Comparison of ENCODE assay signal across 22 cellular contexts in genomic region chr19:27822336-27822735, GRCh38.
DNase-seq lines count a peak whose midpoint lies in the region; ATAC-seq, FAIRE-seq and TF ChIP-seq lines count a peak whose summit lies in the region.
"Had no signal": no experiment of that assay in that cellular context is flagged by ENCODE, and none has a peak within 500 bp of the region (broad histone marks: within the 10 kb centered on the region; RNA-seq: fewer than 3 reads in every experiment).

No MANE protein-coding gene starts in this region.

- H3K9ac ChIP-seq in astrocyte (ENCODE audit: low read length): no peak overlapping the region
- H3K9ac ChIP-seq: BLaER1 treated with 17β-estradiol and CSF1 and Interleukin-3, amounts not matched to agents 10 nM and 100 nM had no signal

- H3K36me3 Mint-ChIP-seq in astrocyte (ENCODE audit: low read depth, unreplicated experiment): peaks cover 4% of the 10 kb centered on the region

- no peaks in the 10 kb centered on the region for H3K79me2 ChIP-seq in astrocyte (ENCODE audit: insufficient read depth, low read length)

- no peak for TF ChIP-seq POLR2A in uterus (IDR thresholded peaks at IDR 0.05)

- H3K9me3 ChIP-seq in astrocyte (ENCODE audit: insufficient read depth, low read depth, low read length) (no peaks in the 10 kb centered on the region), uterus (no peaks in the 10 kb centered on the region)

- peaks cover 13% of the 10 kb centered on the region for H3K9me3 Mint-ChIP-seq in astrocyte (ENCODE audit: unreplicated experiment)

- H3K4me2 ChIP-seq in astrocyte (ENCODE audit: low read length): no peak overlapping the region
- H3K4me2 ChIP-seq: A549; BLaER1 treated with 17β-estradiol and CSF1 and Interleukin-3, amounts not matched to agents 10 nM and 100 nM had no signal

- FAIRE-seq in astrocyte (lab: Jason Lieb, UNC): no peak
- FAIRE-seq: HepG2 had no signal

- ATAC-seq in GM18498 (IDR thresholded peaks at IDR 0.05; ENCODE audit: unreplicated experiment): no peak
- ATAC-seq: A549; CD8-positive, alpha-beta T cell; HepG2 had no signal

- no peak for TF ChIP-seq CTCF in astrocyte (IDR thresholded peaks at IDR 0.05; ENCODE audit: insufficient read depth, low read depth, low read length)
- no peak for TF ChIP-seq CTCF in uterus (IDR thresholded peaks at IDR 0.05)

- no peak overlapping the region for H2AFZ ChIP-seq in astrocyte (ENCODE audit: low read depth, low read length)

- no peaks in the 10 kb centered on the region for H3K27me3 Mint-ChIP-seq in astrocyte (ENCODE audit: low read depth, unreplicated experiment)

- no peaks in the 10 kb centered on the region for H3K36me3 ChIP-seq in astrocyte (ENCODE audit: insufficient read depth, low read length)
- no peaks in the 10 kb centered on the region for H3K36me3 ChIP-seq in uterus

- intact Hi-C loops in uterus (cut with DNase I; ENCODE audit: low total_unique reads): no loop called here

- no peak overlapping the region for H3K27ac Mint-ChIP-seq in astrocyte (ENCODE audit: unreplicated experiment)
- H3K27ac Mint-ChIP-seq: CD8-positive, alpha-beta T cell had no signal

- H3K4me1 Mint-ChIP-seq in astrocyte (ENCODE audit: low read depth, unreplicated experiment): no peaks in the 10 kb centered on the region

- no peak overlapping the region for H3K4me3 Mint-ChIP-seq in astrocyte (ENCODE audit: unreplicated experiment)
- H3K4me3 Mint-ChIP-seq: CD8-positive, alpha-beta T cell had no signal

- no peak overlapping the region for H3K4me3 ChIP-seq in astrocyte (ENCODE audit: insufficient read depth, low read depth, low read length)
- H3K4me3 ChIP-seq in uterus: no peak overlapping the region
- H3K4me3 ChIP-seq: A549; BLaER1 treated with 17β-estradiol and CSF1 and Interleukin-3, amounts not matched to agents 10 nM and 100 nM; SK-N-MC had no signal

- H3K27ac ChIP-seq in astrocyte (ENCODE audit: low read depth, low read length): no peak overlapping the region
- H3K27ac ChIP-seq in uterus: no peak overlapping the region
- H3K27ac ChIP-seq: A549; BLaER1 treated with 17β-estradiol and CSF1 and Interleukin-3, amounts not matched to agents 10 nM and 100 nM; SK-N-MC had no signal

- no peaks in the 10 kb centered on the region for H4K20me1 ChIP-seq in astrocyte (ENCODE audit: insufficient read depth, low read length)

- H3K27me3 ChIP-seq in astrocyte (ENCODE audit: insufficient read depth, low read length) (no peaks in the 10 kb centered on the region), uterus (no peaks in the 10 kb centered on the region)
- H3K27me3 ChIP-seq: BLaER1 treated with 17β-estradiol and CSF1 and Interleukin-3, amounts not matched to agents 10 nM and 100 nM had no signal

- H3K4me1 ChIP-seq in astrocyte (ENCODE audit: insufficient read depth, low read length): no peaks in the 10 kb centered on the region
- no peaks in the 10 kb centered on the region for H3K4me1 ChIP-seq in uterus
- H3K4me1 ChIP-seq: A549; BLaER1 treated with 17β-estradiol and CSF1 and Interleukin-3, amounts not matched to agents 10 nM and 100 nM had no signal

- DNase-seq in AG08395 (ENCODE audit: low spot score) (peak; percentile 11), LHCN-M2 (ENCODE audit: low read depth) (peak; percentile 11), astrocyte (ENCODE audit: low read depth) (peak; percentile 56), kidney tubule cell (ENCODE audit: low spot score) (peak; percentile 19), uterus (no peak), A172 (ENCODE audit: low spot score) (no peak)
- no peak for DNase-seq in stimulated activated naive CD4-positive, alpha-beta T cell (lab: John Stamatoyannopoulos, UW)
- DNase-seq: Calu3; CD8-positive, alpha-beta T cell; DMS79 treated with DMSO at 0.1 percent for 48 hours; GOT3; KBM-7; NCI-H1048; NCI-H1436 treated with DMSO at 0.1 percent for 48 hours; NCI-H2029 treated with DMSO at 0.1 percent for 48 hours; NCI-H2171; SHP77 had no signal

Comparison
In these comparisons a context has a peak if more than half of its experiments do, and no peak if none do; other contexts are left out.
1. DNase-seq: peak in AG08395 (single experiment), LHCN-M2 (single experiment), astrocyte (single experiment) and kidney tubule cell (single experiment); none in uterus (0 of 2), stimulated activated naive CD4-positive, alpha-beta T cell (0 of 6) and A172 (single experiment).